26 cellular contexts compared by ENCODE assay signal in genomic region chr22:28938286-28938833, GRCh38.
"Had no signal": no experiment of that assay in that cellular context is flagged by ENCODE, and none has a peak within 500 bp of the region (broad histone marks: within the 10 kb centered on the region; RNA-seq: fewer than 3 reads in every experiment).

No MANE protein-coding gene starts in this region.

- H3K9me3 Mint-ChIP-seq: naive thymus-derived CD8-positive, alpha-beta T cell; neural crest cell had no signal

- H3K27ac ChIP-seq: coronary artery, epithelial cell of prostate, esophagus muscularis mucosa, gastrocnemius medialis, heart right ventricle, parathyroid adenoma, prostate gland, stomach, transverse colon had no signal

- H3K4me3 Mint-ChIP-seq: naive thymus-derived CD8-positive, alpha-beta T cell; neural crest cell had no signal

- H3K36me3 Mint-ChIP-seq: naive thymus-derived CD8-positive, alpha-beta T cell had no signal

- H3K9ac ChIP-seq: parathyroid adenoma had no signal

- H3K36me3 ChIP-seq: esophagus muscularis mucosa, gastrocnemius medialis, heart right ventricle, prostate gland, stomach, thoracic aorta, transverse colon had no signal

- H3K9me3 ChIP-seq: esophagus muscularis mucosa, gastrocnemius medialis, heart right ventricle, mucosa of descending colon, prostate gland, stomach, thoracic aorta, transverse colon had no signal

- H3K4me1 ChIP-seq: prostate gland had no signal

- DNase-seq: central memory CD4-positive, alpha-beta T cell; dorsolateral prefrontal cortex; effector memory CD4-positive, alpha-beta T cell; gastrocnemius medialis; heart right ventricle; hypothalamus; left cardiac atrium; left ventricle myocardium superior; mucosa of descending colon; naive thymus-derived CD8-positive, alpha-beta T cell; occipital lobe; stimulated activated CD4-positive, alpha-beta T cell treated with anti-CD3 and anti-CD28 coated beads, Interleukin-2, amount 100 ng/mL, for 24 hours; stimulated activated naive CD4-positive, alpha-beta T cell; stomach; substantia nigra; transverse colon had no signal

- H3K27ac Mint-ChIP-seq: naive thymus-derived CD8-positive, alpha-beta T cell had no signal

- H3K79me2 ChIP-seq: parathyroid adenoma had no signal

- H3K27me3 ChIP-seq: dorsolateral prefrontal cortex, esophagus muscularis mucosa, gastrocnemius medialis, heart right ventricle, stomach, transverse colon had no signal

- H3K4me3 ChIP-seq: coronary artery, dorsolateral prefrontal cortex, esophagus muscularis mucosa, gastrocnemius medialis, heart right ventricle, mucosa of descending colon, prostate gland, stomach, thoracic aorta, transverse colon had no signal

- FAIRE-seq: endometrium, keratinocyte had no signal

- ATAC-seq: gastrocnemius medialis; heart right ventricle; left cardiac atrium; left ventricle myocardium superior; mucosa of descending colon; naive thymus-derived CD8-positive, alpha-beta T cell; sciatic nerve had no signal

- H3K4me1 Mint-ChIP-seq: naive thymus-derived CD8-positive, alpha-beta T cell had no signal
